ENCODE assay signal across 1 cellular context in genomic region chr14:52021971-52022600, GRCh38.
TF ChIP-seq lines count a peak whose summit lies in the region.

No MANE protein-coding gene starts in this region.

TF ChIP-seq in GM12878, 131 proteins besides CTCF, POLR2A, EP300 and RAD21 (continued from another document):
- no peak for TF ChIP-seq MXI1 (IDR thresholded peaks at IDR 0.05; ENCODE audit: low read depth, low read length)
- TF ChIP-seq RELA (IDR thresholded peaks at IDR 0.05; ENCODE audit: borderline replicate concordance, partially characterized antibody), result no peak
- TF ChIP-seq, protein P1, sequence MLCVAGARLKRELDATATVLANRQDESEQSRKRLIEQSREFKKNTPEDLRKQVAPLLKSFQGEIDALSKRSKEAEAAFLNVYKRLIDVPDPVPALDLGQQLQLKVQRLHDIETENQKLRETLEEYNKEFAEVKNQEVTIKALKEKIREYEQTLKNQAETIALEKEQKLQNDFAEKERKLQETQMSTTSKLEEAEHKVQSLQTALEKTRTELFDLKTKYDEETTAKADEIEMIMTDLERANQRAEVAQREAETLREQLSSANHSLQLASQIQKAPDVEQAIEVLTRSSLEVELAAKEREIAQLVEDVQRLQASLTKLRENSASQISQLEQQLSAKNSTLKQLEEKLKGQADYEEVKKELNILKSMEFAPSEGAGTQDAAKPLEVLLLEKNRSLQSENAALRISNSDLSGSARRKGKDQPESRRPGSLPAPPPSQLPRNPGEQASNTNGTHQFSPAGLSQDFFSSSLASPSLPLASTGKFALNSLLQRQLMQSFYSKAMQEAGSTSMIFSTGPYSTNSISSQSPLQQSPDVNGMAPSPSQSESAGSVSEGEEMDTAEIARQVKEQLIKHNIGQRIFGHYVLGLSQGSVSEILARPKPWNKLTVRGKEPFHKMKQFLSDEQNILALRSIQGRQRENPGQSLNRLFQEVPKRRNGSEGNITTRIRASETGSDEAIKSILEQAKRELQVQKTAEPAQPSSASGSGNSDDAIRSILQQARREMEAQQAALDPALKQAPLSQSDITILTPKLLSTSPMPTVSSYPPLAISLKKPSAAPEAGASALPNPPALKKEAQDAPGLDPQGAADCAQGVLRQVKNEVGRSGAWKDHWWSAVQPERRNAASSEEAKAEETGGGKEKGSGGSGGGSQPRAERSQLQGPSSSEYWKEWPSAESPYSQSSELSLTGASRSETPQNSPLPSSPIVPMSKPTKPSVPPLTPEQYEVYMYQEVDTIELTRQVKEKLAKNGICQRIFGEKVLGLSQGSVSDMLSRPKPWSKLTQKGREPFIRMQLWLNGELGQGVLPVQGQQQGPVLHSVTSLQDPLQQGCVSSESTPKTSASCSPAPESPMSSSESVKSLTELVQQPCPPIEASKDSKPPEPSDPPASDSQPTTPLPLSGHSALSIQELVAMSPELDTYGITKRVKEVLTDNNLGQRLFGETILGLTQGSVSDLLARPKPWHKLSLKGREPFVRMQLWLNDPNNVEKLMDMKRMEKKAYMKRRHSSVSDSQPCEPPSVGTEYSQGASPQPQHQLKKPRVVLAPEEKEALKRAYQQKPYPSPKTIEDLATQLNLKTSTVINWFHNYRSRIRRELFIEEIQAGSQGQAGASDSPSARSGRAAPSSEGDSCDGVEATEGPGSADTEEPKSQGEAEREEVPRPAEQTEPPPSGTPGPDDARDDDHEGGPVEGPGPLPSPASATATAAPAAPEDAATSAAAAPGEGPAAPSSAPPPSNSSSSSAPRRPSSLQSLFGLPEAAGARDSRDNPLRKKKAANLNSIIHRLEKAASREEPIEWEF (IDR thresholded peaks at IDR 0.05; ENCODE audit: insufficient replicate concordance, low read depth, low read length), result no peak
- TF ChIP-seq, protein P2, sequence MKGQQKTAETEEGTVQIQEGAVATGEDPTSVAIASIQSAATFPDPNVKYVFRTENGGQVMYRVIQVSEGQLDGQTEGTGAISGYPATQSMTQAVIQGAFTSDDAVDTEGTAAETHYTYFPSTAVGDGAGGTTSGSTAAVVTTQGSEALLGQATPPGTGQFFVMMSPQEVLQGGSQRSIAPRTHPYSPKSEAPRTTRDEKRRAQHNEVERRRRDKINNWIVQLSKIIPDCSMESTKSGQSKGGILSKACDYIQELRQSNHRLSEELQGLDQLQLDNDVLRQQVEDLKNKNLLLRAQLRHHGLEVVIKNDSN (IDR thresholded peaks at IDR 0.05; ENCODE audit: borderline replicate concordance, extremely low read length, insufficient read depth, low read depth, low read length), result no peak
- TF ChIP-seq POLR2AphosphoS2 (IDR thresholded peaks at IDR 0.05; ENCODE audit: low read depth, low read length), result no peak
- TF ChIP-seq SP1 (IDR thresholded peaks at IDR 0.05; ENCODE audit: low read depth, low read length), result no peak
- no peak for TF ChIP-seq SMAD1 (IDR thresholded peaks at IDR 0.05; ENCODE audit: low read depth, partially characterized antibody)
- TF ChIP-seq RBBP5 (conservative IDR thresholded peaks at IDR 0.05), result no peak
- TF ChIP-seq JUND (IDR thresholded peaks at IDR 0.05; ENCODE audit: low read depth, low read length), result 0 out of 2 replicates have a peak, but pooled peaks have one; percentile 21
- TF ChIP-seq HCFC1 (IDR thresholded peaks at IDR 0.05; ENCODE audit: low read length), result no peak
- no peak for TF ChIP-seq NR2F1 (conservative IDR thresholded peaks at IDR 0.05)
- no peak for TF ChIP-seq CEBPB (IDR thresholded peaks at IDR 0.05; ENCODE audit: borderline replicate concordance in 1 of 2, low read depth in 2 of 2, low read length in 2 of 2)
- no peak for TF ChIP-seq ZNF217 (IDR thresholded peaks at IDR 0.05)
- TF ChIP-seq MTA3 (IDR thresholded peaks at IDR 0.05; ENCODE audit: borderline replicate concordance, low read length), result 0 out of 2 replicates have a peak, but pooled peaks have one; percentile 52
- TF ChIP-seq, protein P3, sequence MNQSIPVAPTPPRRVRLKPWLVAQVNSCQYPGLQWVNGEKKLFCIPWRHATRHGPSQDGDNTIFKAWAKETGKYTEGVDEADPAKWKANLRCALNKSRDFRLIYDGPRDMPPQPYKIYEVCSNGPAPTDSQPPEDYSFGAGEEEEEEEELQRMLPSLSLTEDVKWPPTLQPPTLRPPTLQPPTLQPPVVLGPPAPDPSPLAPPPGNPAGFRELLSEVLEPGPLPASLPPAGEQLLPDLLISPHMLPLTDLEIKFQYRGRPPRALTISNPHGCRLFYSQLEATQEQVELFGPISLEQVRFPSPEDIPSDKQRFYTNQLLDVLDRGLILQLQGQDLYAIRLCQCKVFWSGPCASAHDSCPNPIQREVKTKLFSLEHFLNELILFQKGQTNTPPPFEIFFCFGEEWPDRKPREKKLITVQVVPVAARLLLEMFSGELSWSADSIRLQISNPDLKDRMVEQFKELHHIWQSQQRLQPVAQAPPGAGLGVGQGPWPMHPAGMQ (IDR thresholded peaks at IDR 0.05; ENCODE audit: borderline replicate concordance), result no peak
- TF ChIP-seq, protein P4, sequence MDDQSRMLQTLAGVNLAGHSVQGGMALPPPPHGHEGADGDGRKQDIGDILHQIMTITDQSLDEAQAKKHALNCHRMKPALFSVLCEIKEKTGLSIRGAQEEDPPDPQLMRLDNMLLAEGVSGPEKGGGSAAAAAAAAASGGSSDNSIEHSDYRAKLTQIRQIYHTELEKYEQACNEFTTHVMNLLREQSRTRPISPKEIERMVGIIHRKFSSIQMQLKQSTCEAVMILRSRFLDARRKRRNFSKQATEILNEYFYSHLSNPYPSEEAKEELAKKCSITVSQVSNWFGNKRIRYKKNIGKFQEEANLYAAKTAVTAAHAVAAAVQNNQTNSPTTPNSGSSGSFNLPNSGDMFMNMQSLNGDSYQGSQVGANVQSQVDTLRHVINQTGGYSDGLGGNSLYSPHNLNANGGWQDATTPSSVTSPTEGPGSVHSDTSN (IDR thresholded peaks at IDR 0.05; ENCODE audit: insufficient replicate concordance, low read depth, low read length), result peak; percentile 20
- peak; percentile 79 for TF ChIP-seq NFIC (IDR thresholded peaks at IDR 0.05; ENCODE audit: low read depth, low read length)
- peak; percentile 91 for TF ChIP-seq JUNB (IDR thresholded peaks at IDR 0.05)
